8 cellular contexts compared by ENCODE assay signal in the genomic region with DNA sequence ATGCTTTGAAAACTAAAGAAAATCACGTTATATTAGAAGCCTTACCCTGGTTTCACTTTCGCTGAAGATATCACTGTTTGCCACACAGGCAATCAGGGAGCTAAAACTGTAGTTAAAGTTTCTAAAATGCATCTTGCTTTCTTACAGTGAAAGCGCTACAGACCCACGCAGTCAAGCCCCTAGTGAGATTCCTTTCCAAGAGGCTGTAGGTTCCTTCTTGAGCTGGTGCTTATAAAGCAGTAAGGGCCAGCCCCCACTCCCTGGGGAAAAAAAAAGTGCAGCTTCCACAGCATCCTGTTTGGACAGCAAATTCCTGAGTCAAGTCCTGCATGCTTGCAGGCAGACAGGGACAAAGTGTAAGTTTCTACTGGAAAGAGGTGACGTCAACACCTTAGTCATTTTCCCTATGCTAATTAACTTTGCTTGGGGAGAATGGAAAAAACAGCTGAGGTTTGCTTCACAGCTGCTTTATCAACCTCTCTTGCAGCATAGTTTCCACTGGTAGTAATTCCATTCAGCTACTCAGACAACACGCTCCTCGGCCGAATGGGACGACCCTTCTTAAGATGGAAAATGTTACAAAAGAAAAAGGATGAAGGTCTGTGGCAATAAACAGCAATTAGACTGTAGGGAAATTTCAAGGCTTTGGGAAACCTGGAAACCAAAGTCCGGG. TPM values are rescaled to one million over a fixed set of nuclear protein-coding genes. Genes with fewer than 3 reads are reported as not detected.
DNase-seq lines count a peak whose midpoint lies in the region; ATAC-seq, FAIRE-seq and TF ChIP-seq lines count a peak whose summit lies in the region.

No MANE protein-coding gene starts in this region.

- H3K4me1 ChIP-seq in CD4-positive, alpha-beta memory T cell (ENCODE audit: insufficient read depth, low read length): peaks cover 12% of the 10 kb centered on the region
- peaks cover 62% of the 10 kb centered on the region for H3K4me1 ChIP-seq in HepG2 (ENCODE audit: insufficient read depth, low read length)

- H3K9me3 ChIP-seq in CD4-positive, alpha-beta memory T cell (ENCODE audit: control insufficient read depth in 1 of 2, low read length in 2 of 2): no peaks in the 10 kb centered on the region
- no peaks in the 10 kb centered on the region for H3K9me3 ChIP-seq in HepG2 (ENCODE audit: low read length)

- H3K27ac ChIP-seq in CD4-positive, alpha-beta memory T cell (ENCODE audit: low read depth, low read length): peak overlapping the region; percentile 0
- peak overlapping the region; percentile 87 for H3K27ac ChIP-seq in HepG2 (ENCODE audit: extremely low read length, insufficient read depth, low read length)

- H3K79me2 ChIP-seq in HepG2 (ENCODE audit: insufficient read depth, low read length): peaks cover 18% of the 10 kb centered on the region

- H3K4me3 Mint-ChIP-seq in CD4-positive, alpha-beta memory T cell: peak overlapping the region; percentile 66 to 89 (median 79)

- intact Hi-C loops in CD4-positive, alpha-beta memory T cell (cut with micrococcal nuclease): no loop called here
- intact Hi-C loops in HepG2 (cut with micrococcal nuclease; ENCODE audit: unreplicated experiment): loop anchor here (1.0 kb wide), 1 partner anchor 18 kb away; no protein-coding TSS in a partner anchor

- H3K36me3 Mint-ChIP-seq in CD4-positive, alpha-beta memory T cell: peaks cover 6 to 12% of the 10 kb centered on the region in 2 donors

- TF ChIP-seq POLR2A in HepG2 (IDR thresholded peaks at IDR 0.05; ENCODE audit: insufficient read depth in 1 of 2, low read depth in 2 of 2, low read length in 2 of 2): peak; percentile 56 to 97; a peak in 3 of 4 replicates

- BruUV-seq in HepG2 (replicated peaks; lab: Mats Ljungman, UMichigan): no TSS peak

- H4K20me1 ChIP-seq in HepG2 (ENCODE audit: insufficient read depth, low read length): peaks cover 4% of the 10 kb centered on the region; the same call in 1 of the 2 replicates

- H3K4me2 ChIP-seq in HepG2 (ENCODE audit: low read depth, low read length): peak overlapping the region; percentile 94

- peaks cover 8 to 22% (median 10%) of the 10 kb centered on the region in 4 donors for H3K4me1 Mint-ChIP-seq in CD4-positive, alpha-beta memory T cell

- peak in 1 of 5 donors; percentile 5 for DNase-seq in CD4-positive, alpha-beta memory T cell
- DNase-seq in HEK293T (ENCODE audit: extremely low spot score) (peak; percentile 75), T1000 (lab: John Stamatoyannopoulos, UW) (peak; percentile 90), dermis blood vessel endothelial cell (peak; percentile 100), HepG2 (ENCODE audit: low spot score) (peak; percentile 96), NCI-H2029 treated with DMSO at 0.1 percent for 48 hours (lab: John Stamatoyannopoulos, UW) (no peak)
- peak; percentile 46 for DNase-seq in stimulated activated CD4-positive, alpha-beta T cell treated with anti-CD3 and anti-CD28 coated beads, Interleukin-2, amount 100 ng/mL, for 4 hours (ENCODE audit: low read depth)

- peak overlapping the region; percentile 2 to 89 (median 72) for H3K27ac Mint-ChIP-seq in CD4-positive, alpha-beta memory T cell

- POLR2A ChIA-PET in CD4-positive, alpha-beta memory T cell (lab: Charles Lee; ENCODE audit: partially characterized antibody): no interaction called here
- POLR2A ChIA-PET in HEK293T (lab: Yijun Ruan, JAX) (interaction anchor here (0.6 to 1.3 kb wide), 4 partner anchors 9 to 16 kb away, joined by 3 to 4 read pairs (median 4); no protein-coding TSS in a partner anchor), HepG2 (lab: Yijun Ruan, JAX) (interaction anchor here (0.6 to 6.7 kb wide), 10 partner anchors 9 to 1448 kb away, joined by 3 to 120 read pairs (median 4); no protein-coding TSS in a partner anchor)

- in situ Hi-C loops in HepG2 (cut with HindIII; ENCODE audit: extremely low pct_ligation_motif_present, low pct_unique_long_range_greater_than_20kb): no loop called here

- peak overlapping the region; percentile 87 for H3K9ac ChIP-seq in HepG2 (ENCODE audit: insufficient read depth, low read depth, low read length)

- TF ChIP-seq CTCF in HepG2 (CRISPR knock-in tag; IDR thresholded peaks at IDR 0.05): no peak

- H3K36me3 ChIP-seq in CD4-positive, alpha-beta memory T cell (ENCODE audit: insufficient read depth, low read length): no peaks in the 10 kb centered on the region
- H3K36me3 ChIP-seq in HepG2 (replicated peaks in 1 of 2; ENCODE audit: control insufficient read depth in 1 of 2, insufficient read depth in 2 of 2, low read length in 2 of 2): no peaks in the 10 kb centered on the region; a peak in 1 of 5 replicates

- H2AFZ ChIP-seq in HepG2 (ENCODE audit: low read length): no peak overlapping the region

- peaks cover 0 to 7% (median 2%) of the 10 kb centered on the region in 8 donors for H3K9me3 Mint-ChIP-seq in CD4-positive, alpha-beta memory T cell

- no peaks in the 10 kb centered on the region for H3K27me3 ChIP-seq in CD4-positive, alpha-beta memory T cell (ENCODE audit: insufficient read depth, low read length)
- H3K27me3 ChIP-seq in HepG2 (ENCODE audit: control insufficient read depth in 1 of 2, insufficient read depth in 2 of 2, low read length in 2 of 2): no peaks in the 10 kb centered on the region

- ATAC-seq in HepG2 (peak; percentile 69), GM18520 (IDR thresholded peaks at IDR 0.05; ENCODE audit: unreplicated experiment) (no peak)

- no peak for TF ChIP-seq RAD21 in HepG2 (CRISPR knock-in tag; IDR thresholded peaks at IDR 0.05)

- 2% methylated on average over 10 of the region's 10 CpGs for WGBS in HepG2 (ENCODE audit: low lambda C conversion rate)

- TF ChIP-seq EP300 in HepG2 (IDR thresholded peaks at IDR 0.05; ENCODE audit: low read depth in 2 of 2, low read length in 2 of 2) (peak; percentile 27 to 79; a peak in 3 of 4 replicates), HepG2 (CRISPR knock-in tag; IDR thresholded peaks at IDR 0.05; ENCODE audit: borderline replicate concordance) (peak; percentile 78)

- FAIRE-seq in HepG2 (lab: Jason Lieb, UNC): peak; percentile 87

- CTCF ChIA-PET in CD4-positive, alpha-beta memory T cell (lab: Charles Lee; ENCODE audit: partially characterized antibody): no interaction called here
- CTCF ChIA-PET in HEK293T (lab: Yijun Ruan, JAX): interaction anchor here (0.8 kb wide), 1 partner anchor 76 kb away, joined by 4 read pairs; no protein-coding TSS in a partner anchor
- CTCF ChIA-PET in HepG2 (lab: Yijun Ruan, JAX; ENCODE audit: low intra/inter-chr PET ratio, low total read pairs): no interaction called here

- H3K27me3 Mint-ChIP-seq in CD4-positive, alpha-beta memory T cell: no peaks in the 10 kb centered on the region

- H3K4me3 ChIP-seq in CD4-positive, alpha-beta memory T cell (ENCODE audit: low read length in 2 of 2): no peak overlapping the region
- peak overlapping the region; percentile 60 to 70 (median 65) for H3K4me3 ChIP-seq in HepG2 (replicated peaks in 1 of 3; ENCODE audit: insufficient read depth in 1 of 3, low read depth in 2 of 3, low read length in 3 of 3)

TF ChIP-seq in HEK293T, 16 proteins besides CTCF, POLR2A, EP300 and RAD21:
- no peak for TF ChIP-seq LEF1 (IDR thresholded peaks at IDR 0.05; ENCODE audit: borderline replicate concordance)
- no peak for TF ChIP-seq FOXM1 (IDR thresholded peaks at IDR 0.05; ENCODE audit: borderline replicate concordance)
- peak; percentile 56; the same call in 1 of the 2 replicates for TF ChIP-seq ZNF384 (IDR thresholded peaks at IDR 0.05)
- peak; percentile 46; the same call in 1 of the 2 replicates for TF ChIP-seq CTBP1 (IDR thresholded peaks at IDR 0.05; ENCODE audit: borderline replicate concordance)
- no peak for TF ChIP-seq FOXA1 (IDR thresholded peaks at IDR 0.05)
- no peak for TF ChIP-seq NFRKB (IDR thresholded peaks at IDR 0.05)

TF ChIP-seq in HepG2, 621 proteins besides CTCF, POLR2A, EP300 and RAD21 (continues in another document):
- TF ChIP-seq TBX2 (CRISPR knock-in tag; IDR thresholded peaks at IDR 0.05; ENCODE audit: borderline replicate concordance): peak; percentile 71
- no peak for TF ChIP-seq JDP2 (CRISPR knock-in tag; IDR thresholded peaks at IDR 0.05; ENCODE audit: borderline replicate concordance)

RNA-seq across cellular contexts. Expression of a gene that starts 14.7 kb away (rescaled TPM):
- under 1 TPM; 0.17 to 0.22 TPM for total RNA-seq in CD4-positive, alpha-beta memory T cell
- under 1 TPM in 1 of 2 donors, not detected in 1; 0.14 TPM for polyA plus RNA-seq in CD4-positive, alpha-beta memory T cell
- total RNA-seq in dermis blood vessel endothelial cell: under 0.01 and 0.14 TPM in 2 replicates
- 0.35 TPM in 1 of 2 replicates, not detected in the other for total RNA-seq in HepG2 (2016; rRNA removed; fragmentation: Illumina TruSeq; extraction: Trizol)
- total RNA-seq in HepG2 (2016; cell fraction: cytosol; rRNA removed; fragmentation: Illumina TruSeq; extraction: Trizol; ENCODE audit: low read depth): not detected in 2 replicates
- 0.22 TPM in 1 of 2 replicates, not detected in the other for total RNA-seq in HepG2 (2016; cell fraction: insoluble cytoplasmic fraction; rRNA removed; fragmentation: Illumina TruSeq; extraction: Trizol)
- not detected in 2 replicates for total RNA-seq in HepG2 (2016; cell fraction: membrane; rRNA removed; fragmentation: Illumina TruSeq; extraction: Trizol)
- 0.50 and 0.84 TPM in 2 replicates for total RNA-seq in HepG2 (2016; cell fraction: nucleus; rRNA removed; fragmentation: Illumina TruSeq; extraction: Trizol)
- not detected in 2 replicates for polyA plus RNA-seq in HepG2 (2011; rRNA removed)
- not detected in 2 replicates for polyA plus RNA-seq in HepG2 (2011; cell fraction: cytosol; rRNA removed)
- polyA plus RNA-seq in HepG2 (2011; cell fraction: nucleus; rRNA removed): 0.16 and 0.17 TPM in 2 replicates
- not detected in 2 replicates for polyA plus RNA-seq in HepG2 (2012)
- not detected in 2 replicates for polyA plus RNA-seq in HepG2 (2016; cell fraction: cytosol; fragmentation: Illumina TruSeq; extraction: Trizol; ENCODE audit: low read depth)
- polyA plus RNA-seq in HepG2 (2016; cell fraction: insoluble cytoplasmic fraction; fragmentation: Illumina TruSeq; extraction: Trizol; ENCODE audit: low read depth): not detected in 2 replicates
- polyA plus RNA-seq in HepG2 (2016; cell fraction: membrane; fragmentation: Illumina TruSeq; extraction: Trizol; ENCODE audit: low read depth): not detected in 2 replicates
- polyA plus RNA-seq in HepG2 (2016; cell fraction: nucleus; fragmentation: Illumina TruSeq; extraction: Trizol; ENCODE audit: insufficient read depth, low read depth): not detected in 2 replicates
- polyA minus RNA-seq in HepG2 (2011; rRNA and poly(A)+ RNA removed; ENCODE audit: low replicate concordance): not detected in 2 replicates
- polyA minus RNA-seq in HepG2 (2011; cell fraction: cytosol; rRNA and poly(A)+ RNA removed): not detected in 2 replicates
- 1.1 and 1.4 TPM in 2 replicates for polyA minus RNA-seq in HepG2 (2011; cell fraction: nucleus; rRNA and poly(A)+ RNA removed)

Comparison
In these comparisons a context has a peak if more than half of its experiments do, and no peak if none do; other contexts are left out.
1. H3K4me3 ChIP-seq: peak in HepG2 (3 of 3); none in CD4-positive, alpha-beta memory T cell (0 of 2).